1 cellular context compared by ENCODE assay signal in genomic region chr2:177263451-177264208, GRCh38.
TF ChIP-seq lines count a peak whose summit lies in the region.

No MANE protein-coding gene starts in this region.

TF ChIP-seq in K562, 482 proteins besides CTCF, POLR2A, EP300 and RAD21 (continued from another document and continues in another):
- TF ChIP-seq, protein P1, sequence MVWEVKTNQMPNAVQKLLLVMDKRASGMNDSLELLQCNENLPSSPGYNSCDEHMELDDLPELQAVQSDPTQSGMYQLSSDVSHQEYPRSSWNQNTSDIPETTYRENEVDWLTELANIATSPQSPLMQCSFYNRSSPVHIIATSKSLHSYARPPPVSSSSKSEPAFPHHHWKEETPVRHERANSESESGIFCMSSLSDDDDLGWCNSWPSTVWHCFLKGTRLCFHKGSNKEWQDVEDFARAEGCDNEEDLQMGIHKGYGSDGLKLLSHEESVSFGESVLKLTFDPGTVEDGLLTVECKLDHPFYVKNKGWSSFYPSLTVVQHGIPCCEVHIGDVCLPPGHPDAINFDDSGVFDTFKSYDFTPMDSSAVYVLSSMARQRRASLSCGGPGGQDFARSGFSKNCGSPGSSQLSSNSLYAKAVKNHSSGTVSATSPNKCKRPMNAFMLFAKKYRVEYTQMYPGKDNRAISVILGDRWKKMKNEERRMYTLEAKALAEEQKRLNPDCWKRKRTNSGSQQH (CRISPR knock-in tag; IDR thresholded peaks at IDR 0.05), result peak; percentile 71
- TF ChIP-seq, protein P2, sequence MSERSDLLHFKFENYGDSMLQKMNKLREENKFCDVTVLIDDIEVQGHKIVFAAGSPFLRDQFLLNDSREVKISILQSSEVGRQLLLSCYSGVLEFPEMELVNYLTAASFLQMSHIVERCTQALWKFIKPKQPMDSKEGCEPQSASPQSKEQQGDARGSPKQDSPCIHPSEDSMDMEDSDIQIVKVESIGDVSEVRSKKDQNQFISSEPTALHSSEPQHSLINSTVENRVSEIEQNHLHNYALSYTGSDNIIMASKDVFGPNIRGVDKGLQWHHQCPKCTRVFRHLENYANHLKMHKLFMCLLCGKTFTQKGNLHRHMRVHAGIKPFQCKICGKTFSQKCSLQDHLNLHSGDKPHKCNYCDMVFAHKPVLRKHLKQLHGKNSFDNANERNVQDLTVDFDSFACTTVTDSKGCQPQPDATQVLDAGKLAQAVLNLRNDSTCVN (CRISPR knock-in tag; IDR thresholded peaks at IDR 0.05), result no peak
- TF ChIP-seq CBFA2T3 (IDR thresholded peaks at IDR 0.05), result peak; percentile 22; the same call in 1 of the 2 replicates
- TF ChIP-seq ZNF79 (CRISPR knock-in tag; IDR thresholded peaks at IDR 0.05; ENCODE audit: low read depth), result no peak
- TF ChIP-seq SMC3 (conservative IDR thresholded peaks at IDR 0.05; ENCODE audit: insufficient read depth, low read depth, low read length), result peak; percentile 92
- TF ChIP-seq TBL1XR1 (IDR thresholded peaks at IDR 0.05; ENCODE audit: low read length in 2 of 2), result peak; percentile 71 to 81; a peak in 3 of 4 replicates
- TF ChIP-seq ZBTB9 (CRISPR knock-in tag; IDR thresholded peaks at IDR 0.05), result peak; percentile 96
- TF ChIP-seq FOS (IDR thresholded peaks at IDR 0.05; ENCODE audit: extremely low read depth, insufficient read length), result no peak
- TF ChIP-seq, protein P3, sequence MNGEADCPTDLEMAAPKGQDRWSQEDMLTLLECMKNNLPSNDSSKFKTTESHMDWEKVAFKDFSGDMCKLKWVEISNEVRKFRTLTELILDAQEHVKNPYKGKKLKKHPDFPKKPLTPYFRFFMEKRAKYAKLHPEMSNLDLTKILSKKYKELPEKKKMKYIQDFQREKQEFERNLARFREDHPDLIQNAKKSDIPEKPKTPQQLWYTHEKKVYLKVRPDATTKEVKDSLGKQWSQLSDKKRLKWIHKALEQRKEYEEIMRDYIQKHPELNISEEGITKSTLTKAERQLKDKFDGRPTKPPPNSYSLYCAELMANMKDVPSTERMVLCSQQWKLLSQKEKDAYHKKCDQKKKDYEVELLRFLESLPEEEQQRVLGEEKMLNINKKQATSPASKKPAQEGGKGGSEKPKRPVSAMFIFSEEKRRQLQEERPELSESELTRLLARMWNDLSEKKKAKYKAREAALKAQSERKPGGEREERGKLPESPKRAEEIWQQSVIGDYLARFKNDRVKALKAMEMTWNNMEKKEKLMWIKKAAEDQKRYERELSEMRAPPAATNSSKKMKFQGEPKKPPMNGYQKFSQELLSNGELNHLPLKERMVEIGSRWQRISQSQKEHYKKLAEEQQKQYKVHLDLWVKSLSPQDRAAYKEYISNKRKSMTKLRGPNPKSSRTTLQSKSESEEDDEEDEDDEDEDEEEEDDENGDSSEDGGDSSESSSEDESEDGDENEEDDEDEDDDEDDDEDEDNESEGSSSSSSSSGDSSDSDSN (IDR thresholded peaks at IDR 0.05; ENCODE audit: borderline replicate concordance in 1 of 2, low read depth in 2 of 2, low read length in 2 of 2), result peak; percentile 20 to 98; a peak in 3 of 4 replicates
- TF ChIP-seq SMARCA5 (IDR thresholded peaks at IDR 0.05), result peak; percentile 85; the same call in 1 of the 2 replicates
- peak; percentile 74 for TF ChIP-seq TAF9B (IDR thresholded peaks at IDR 0.05; ENCODE audit: partially characterized antibody)
- TF ChIP-seq CHD2 (IDR thresholded peaks at IDR 0.05; ENCODE audit: low read depth, low read length), result peak; percentile 46
- no peak for TF ChIP-seq THRAP3 (IDR thresholded peaks at IDR 0.05; ENCODE audit: borderline replicate concordance)
- TF ChIP-seq SOX6 (IDR thresholded peaks at IDR 0.05), result peak; percentile 79
- no peak for TF ChIP-seq ZNF586 (CRISPR knock-in tag; conservative IDR thresholded peaks at IDR 0.05)
- TF ChIP-seq PHF8 (IDR thresholded peaks at IDR 0.05; ENCODE audit: borderline replicate concordance, low read length), result no peak; the same call in 1 of the 2 replicates
- TF ChIP-seq FOSL1 (tag; conservative IDR thresholded peaks at IDR 0.05), result 0 out of 2 replicates have a peak, but pooled peaks have one; percentile 26
- peak; percentile 76 for TF ChIP-seq SMARCA4 (IDR thresholded peaks at IDR 0.05)
- TF ChIP-seq HLTF (IDR thresholded peaks at IDR 0.05), result 0 out of 2 replicates have a peak, but pooled peaks have one; percentile 64
- peak; percentile 63 for TF ChIP-seq PKNOX1 (IDR thresholded peaks at IDR 0.05)
- TF ChIP-seq, protein P4, sequence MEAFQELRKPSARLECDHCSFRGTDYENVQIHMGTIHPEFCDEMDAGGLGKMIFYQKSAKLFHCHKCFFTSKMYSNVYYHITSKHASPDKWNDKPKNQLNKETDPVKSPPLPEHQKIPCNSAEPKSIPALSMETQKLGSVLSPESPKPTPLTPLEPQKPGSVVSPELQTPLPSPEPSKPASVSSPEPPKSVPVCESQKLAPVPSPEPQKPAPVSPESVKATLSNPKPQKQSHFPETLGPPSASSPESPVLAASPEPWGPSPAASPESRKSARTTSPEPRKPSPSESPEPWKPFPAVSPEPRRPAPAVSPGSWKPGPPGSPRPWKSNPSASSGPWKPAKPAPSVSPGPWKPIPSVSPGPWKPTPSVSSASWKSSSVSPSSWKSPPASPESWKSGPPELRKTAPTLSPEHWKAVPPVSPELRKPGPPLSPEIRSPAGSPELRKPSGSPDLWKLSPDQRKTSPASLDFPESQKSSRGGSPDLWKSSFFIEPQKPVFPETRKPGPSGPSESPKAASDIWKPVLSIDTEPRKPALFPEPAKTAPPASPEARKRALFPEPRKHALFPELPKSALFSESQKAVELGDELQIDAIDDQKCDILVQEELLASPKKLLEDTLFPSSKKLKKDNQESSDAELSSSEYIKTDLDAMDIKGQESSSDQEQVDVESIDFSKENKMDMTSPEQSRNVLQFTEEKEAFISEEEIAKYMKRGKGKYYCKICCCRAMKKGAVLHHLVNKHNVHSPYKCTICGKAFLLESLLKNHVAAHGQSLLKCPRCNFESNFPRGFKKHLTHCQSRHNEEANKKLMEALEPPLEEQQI (IDR thresholded peaks at IDR 0.05), result peak; percentile 82
- peak; percentile 94 for TF ChIP-seq ZNF830 (CRISPR knock-in tag; IDR thresholded peaks at IDR 0.05)
- no peak for TF ChIP-seq ZNF644 (tag; IDR thresholded peaks at IDR 0.05; ENCODE audit: low read depth)
- TF ChIP-seq SMARCC2 (IDR thresholded peaks at IDR 0.05; ENCODE audit: low read depth), result no peak; the same call in 1 of the 2 replicates
- TF ChIP-seq HMGN3 (IDR thresholded peaks at IDR 0.05; ENCODE audit: borderline replicate concordance, extremely low read depth, insufficient read length, low read depth, low read length), result peak; percentile 98
- peak; percentile 57; the same call in 1 of the 2 replicates for TF ChIP-seq MAFK (IDR thresholded peaks at IDR 0.05; ENCODE audit: low read length)
- TF ChIP-seq ZNF551 (CRISPR knock-in tag; IDR thresholded peaks at IDR 0.05), result no peak
- peak; percentile 56 for TF ChIP-seq NCOR1 (IDR thresholded peaks at IDR 0.05)
- no peak for TF ChIP-seq BRCA1 (IDR thresholded peaks at IDR 0.05)
- no peak for TF ChIP-seq BRCA1 (CRISPR knock-in tag; IDR thresholded peaks at IDR 0.05)
- no peak for TF ChIP-seq ETS2 (tag; IDR thresholded peaks at IDR 0.05; ENCODE audit: borderline replicate concordance, poor library complexity, severe bottlenecking)
- peak; percentile 67; the same call in 1 of the 2 replicates for TF ChIP-seq ILF3 (IDR thresholded peaks at IDR 0.05; ENCODE audit: borderline replicate concordance)
- peak; percentile 95 for TF ChIP-seq CREM (IDR thresholded peaks at IDR 0.05; ENCODE audit: low read depth)
- TF ChIP-seq GATAD2B (IDR thresholded peaks at IDR 0.05; ENCODE audit: borderline replicate concordance), result peak; percentile 93
- TF ChIP-seq DMBX1 (CRISPR knock-in tag; IDR thresholded peaks at IDR 0.05; ENCODE audit: borderline replicate concordance), result peak; percentile 76
- peak; percentile 91 for TF ChIP-seq SMAD4 (CRISPR knock-in tag; conservative IDR thresholded peaks at IDR 0.05)
- peak; percentile 32 for TF ChIP-seq ZNF12 (CRISPR knock-in tag; IDR thresholded peaks at IDR 0.05)
- TF ChIP-seq ETV6 (IDR thresholded peaks at IDR 0.05; ENCODE audit: borderline replicate concordance in 1 of 2, low read depth in 2 of 2, low read length in 1 of 2), result no peak
- peak; percentile 86 for TF ChIP-seq ETV6 (CRISPR knock-in tag; IDR thresholded peaks at IDR 0.05; ENCODE audit: borderline replicate concordance)
- peak; percentile 82 for TF ChIP-seq ZFX (CRISPR knock-in tag; IDR thresholded peaks at IDR 0.05)
- peak; percentile 48; the same call in 1 of the 2 replicates for TF ChIP-seq USF1 (CRISPR knock-in tag; IDR thresholded peaks at IDR 0.05)
- peak; percentile 100 for TF ChIP-seq KAT7 (CRISPR knock-in tag; IDR thresholded peaks at IDR 0.05; ENCODE audit: borderline replicate concordance)
- no peak for TF ChIP-seq ZNF165 (CRISPR knock-in tag; IDR thresholded peaks at IDR 0.05; ENCODE audit: borderline replicate concordance)
- peak; percentile 94 for TF ChIP-seq CXXC5 (CRISPR knock-in tag; IDR thresholded peaks at IDR 0.05)
- TF ChIP-seq BACH1 (tag; IDR thresholded peaks at IDR 0.05), result 0 out of 2 replicates have a peak, but pooled peaks have one; percentile 77
- no peak for TF ChIP-seq ZNF133 (CRISPR knock-in tag; IDR thresholded peaks at IDR 0.05)
- no peak for TF ChIP-seq SNAPC5 (CRISPR knock-in tag; IDR thresholded peaks at IDR 0.05)
- TF ChIP-seq, protein P5, sequence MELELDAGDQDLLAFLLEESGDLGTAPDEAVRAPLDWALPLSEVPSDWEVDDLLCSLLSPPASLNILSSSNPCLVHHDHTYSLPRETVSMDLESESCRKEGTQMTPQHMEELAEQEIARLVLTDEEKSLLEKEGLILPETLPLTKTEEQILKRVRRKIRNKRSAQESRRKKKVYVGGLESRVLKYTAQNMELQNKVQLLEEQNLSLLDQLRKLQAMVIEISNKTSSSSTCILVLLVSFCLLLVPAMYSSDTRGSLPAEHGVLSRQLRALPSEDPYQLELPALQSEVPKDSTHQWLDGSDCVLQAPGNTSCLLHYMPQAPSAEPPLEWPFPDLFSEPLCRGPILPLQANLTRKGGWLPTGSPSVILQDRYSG (tag; conservative IDR thresholded peaks at IDR 0.05; ENCODE audit: low read depth), result 0 out of 2 replicates have a peak, but pooled peaks have one; percentile 32
- peak; percentile 95 for TF ChIP-seq ZNF282 (CRISPR knock-in tag; IDR thresholded peaks at IDR 0.05)
- no peak for TF ChIP-seq HMG20B (CRISPR knock-in tag; IDR thresholded peaks at IDR 0.05)
- TF ChIP-seq PPARD (CRISPR knock-in tag; IDR thresholded peaks at IDR 0.05), result no peak
- TF ChIP-seq FOXK2 (conservative IDR thresholded peaks at IDR 0.05 in 1 of 2, IDR thresholded peaks at IDR 0.05 in 1 of 2; ENCODE audit: low read depth in 2 of 2), result peak; percentile 82 to 90
- TF ChIP-seq SMARCE1 (IDR thresholded peaks at IDR 0.05), result peak; percentile 61
- peak; percentile 97 for TF ChIP-seq NEUROD1 (IDR thresholded peaks at IDR 0.05; ENCODE audit: borderline replicate concordance, low read depth, low read length, partially characterized antibody)
- no peak for TF ChIP-seq NR0B1 (IDR thresholded peaks at IDR 0.05; ENCODE audit: partially characterized antibody)
- TF ChIP-seq, protein P6, sequence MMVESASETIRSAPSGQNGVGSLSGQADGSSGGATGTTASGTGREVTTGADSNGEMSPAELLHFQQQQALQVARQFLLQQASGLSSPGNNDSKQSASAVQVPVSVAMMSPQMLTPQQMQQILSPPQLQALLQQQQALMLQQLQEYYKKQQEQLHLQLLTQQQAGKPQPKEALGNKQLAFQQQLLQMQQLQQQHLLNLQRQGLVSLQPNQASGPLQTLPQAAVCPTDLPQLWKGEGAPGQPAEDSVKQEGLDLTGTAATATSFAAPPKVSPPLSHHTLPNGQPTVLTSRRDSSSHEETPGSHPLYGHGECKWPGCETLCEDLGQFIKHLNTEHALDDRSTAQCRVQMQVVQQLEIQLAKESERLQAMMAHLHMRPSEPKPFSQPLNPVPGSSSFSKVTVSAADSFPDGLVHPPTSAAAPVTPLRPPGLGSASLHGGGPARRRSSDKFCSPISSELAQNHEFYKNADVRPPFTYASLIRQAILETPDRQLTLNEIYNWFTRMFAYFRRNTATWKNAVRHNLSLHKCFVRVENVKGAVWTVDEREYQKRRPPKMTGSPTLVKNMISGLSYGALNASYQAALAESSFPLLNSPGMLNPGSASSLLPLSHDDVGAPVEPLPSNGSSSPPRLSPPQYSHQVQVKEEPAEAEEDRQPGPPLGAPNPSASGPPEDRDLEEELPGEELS (CRISPR knock-in tag; IDR thresholded peaks at IDR 0.05; ENCODE audit: borderline replicate concordance), result peak; percentile 89; the same call in 1 of the 2 replicates
